In genomic region chr14:57982802-57983201, GRCh38 we compare ENCODE assay signal across 9 cellular contexts.
DNase-seq lines count a peak whose midpoint lies in the region; ATAC-seq and TF ChIP-seq lines count a peak whose summit lies in the region.
"Had no signal": no experiment of that assay in that cellular context is flagged by ENCODE, and none has a peak within 500 bp of the region (broad histone marks: within the 10 kb centered on the region; RNA-seq: fewer than 3 reads in every experiment).

No MANE protein-coding gene starts in this region.

- H3K36me3 ChIP-seq in adrenal gland (replicated peaks in 1 of 2), result no peaks in the 10 kb centered on the region

- TF ChIP-seq CTCF in adrenal gland (IDR thresholded peaks at IDR 0.05), result no peak

- H3K27me3 ChIP-seq in adrenal gland, result no peaks in the 10 kb centered on the region

- TF ChIP-seq POLR2A in adrenal gland (IDR thresholded peaks at IDR 0.05), result no peak

- no peak overlapping the region for H3K27ac ChIP-seq in adrenal gland

- 26 to 34% (median 31%) methylated on average over 6 of the region's 6 CpGs for WGBS in adrenal gland, 4 donors

- H3K9me3 ChIP-seq in adrenal gland (replicated peaks in 1 of 3), result no peaks in the 10 kb centered on the region

- H3K4me1 ChIP-seq in adrenal gland (replicated peaks in 1 of 2), result no peaks in the 10 kb centered on the region

- peak; percentile 54 for DNase-seq in NCI-H2227 (lab: John Stamatoyannopoulos, UW; ENCODE audit: unreplicated experiment)
- DNase-seq in NCI-H2227 treated with DMSO at 0.1 percent for 48 hours (lab: John Stamatoyannopoulos, UW), result no peak
- DNase-seq in NCI-H2107 (lab: John Stamatoyannopoulos, UW), result peak; percentile 96
- peak; percentile 29 to 79 (median 69) for DNase-seq in adrenal gland
- DNase-seq in retina, result peak; percentile 22
- no peak for DNase-seq in kidney glomerular epithelial cell (lab: John Stamatoyannopoulos, UW)
- DNase-seq in epidermal melanocyte (ENCODE audit: insufficient read length, low spot score), result no peak
- DNase-seq: small intestine had no signal

- H3K4me3 ChIP-seq in adrenal gland, result no peak overlapping the region

- ATAC-seq in GM18907 (IDR thresholded peaks at IDR 0.05; ENCODE audit: unreplicated experiment), result no peak

- intact Hi-C loops in adrenal gland (cut with DNase I), result no loop called here

Comparison
In these comparisons a context has a peak if more than half of its experiments do, and no peak if none do; other contexts are left out.
1. DNase-seq: peak in NCI-H2227 (single experiment), NCI-H2107 (single experiment), adrenal gland (7 of 7) and retina (single experiment); none in NCI-H2227 treated with DMSO at 0.1 percent for 48 hours (single experiment), kidney glomerular epithelial cell (single experiment) and epidermal melanocyte (single experiment).